In the genomic region with DNA sequence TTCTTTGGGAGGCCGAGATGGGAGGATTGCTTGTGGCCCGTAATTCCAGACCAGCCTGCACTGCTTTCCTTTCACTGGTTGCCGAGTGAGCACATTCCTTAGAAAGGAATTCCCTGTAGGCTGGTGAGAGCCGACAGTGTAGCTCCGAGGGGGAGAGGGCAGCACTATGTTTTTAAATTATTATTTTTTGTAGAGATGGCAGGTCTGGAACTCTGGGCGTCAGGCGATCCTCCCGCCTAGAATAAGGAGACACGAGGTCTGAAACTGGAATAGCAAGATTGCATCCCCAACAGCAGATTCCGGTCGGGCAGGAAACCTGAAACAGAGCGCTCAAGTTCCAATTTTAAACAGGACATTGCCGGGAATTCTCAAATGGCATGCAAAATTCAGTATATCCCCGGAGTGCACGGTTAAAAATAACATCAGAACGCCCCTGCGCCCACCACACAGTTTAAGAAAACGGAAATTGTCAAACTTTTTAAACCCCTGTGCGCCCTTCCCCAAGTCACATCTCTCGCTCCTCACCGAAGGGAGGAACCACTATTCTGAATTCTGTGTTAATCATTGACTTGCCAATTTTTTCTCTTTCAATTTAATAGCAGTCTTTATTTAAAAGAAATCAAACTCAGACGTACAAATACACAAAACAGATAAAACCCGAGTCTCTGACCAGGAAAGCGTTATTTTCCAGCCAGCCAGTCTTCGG, we compare ENCODE assay signal across 9 cellular contexts. TPM values are rescaled to one million over a fixed set of nuclear protein-coding genes. Genes with fewer than 3 reads are reported as not detected.
DNase-seq lines count a peak whose midpoint lies in the region; ATAC-seq lines count a peak whose summit lies in the region.
"Had no signal": no experiment of that assay in that cellular context is flagged by ENCODE, and none has a peak within 500 bp of the region (broad histone marks: within the 10 kb centered on the region; RNA-seq: fewer than 3 reads in every experiment).

No MANE protein-coding gene starts in this region.

- peak; percentile 6 for ATAC-seq in HG02571 (IDR thresholded peaks at IDR 0.05; ENCODE audit: unreplicated experiment)
- peak; percentile 54 for ATAC-seq in esophagus mucosa
- no peak for ATAC-seq in GM21529 (IDR thresholded peaks at IDR 0.05; ENCODE audit: unreplicated experiment)

- DNase-seq in DMS53 treated with DMSO at 0.1 percent for 48 hours (lab: John Stamatoyannopoulos, UW; ENCODE audit: unreplicated experiment), result peak; percentile 62
- peak; percentile 34 for DNase-seq in NCI-H2227 (lab: John Stamatoyannopoulos, UW; ENCODE audit: unreplicated experiment)
- DNase-seq in activated CD8-positive, alpha-beta memory T cell treated with anti-CD3 and anti-CD28 coated beads for 4 hours (ENCODE audit: low read depth in 2 of 2), result peak; percentile 38 to 59
- DNase-seq in myocyte (ENCODE audit: low read depth), result peak; percentile 75

- peak overlapping the region; percentile 81 for H3K27ac ChIP-seq in temporal lobe (ENCODE audit: low read depth, low read length)

RNA-seq across cellular contexts. Expression of gene RNU5B-1, which starts 0.6 kb away (rescaled TPM):
- total RNA-seq in esophagus mucosa (30.4 TPM), myocyte (not detected in 2 replicates), temporal lobe (under 0.01 TPM)
- not detected for polyA plus RNA-seq in myocyte (2012)
- total RNA-seq: activated CD8-positive, alpha-beta memory T cell treated with anti-CD3 and anti-CD28 coated beads for 36 hours had no signal

RNA-seq across cellular contexts. Expression of gene RNU5A-1, which starts 8.0 kb away (rescaled TPM):
- not detected for total RNA-seq in esophagus mucosa
- total RNA-seq in myocyte, result not detected in 2 replicates
- polyA plus RNA-seq in myocyte (2012), result not detected
- not detected for total RNA-seq in temporal lobe
- total RNA-seq: activated CD8-positive, alpha-beta memory T cell treated with anti-CD3 and anti-CD28 coated beads for 36 hours had no signal

RNA-seq across cellular contexts. Expression of gene PARP16, which starts 17.2 kb away (rescaled TPM):
- total RNA-seq in esophagus mucosa, result 7.0 TPM
- 7.2 and 7.6 TPM in 2 replicates for total RNA-seq in myocyte
- polyA plus RNA-seq in myocyte (2012), result 5.6 TPM
- 6.6 TPM for total RNA-seq in temporal lobe

Comparison
In these comparisons a context has a peak if more than half of its experiments do, and no peak if none do; other contexts are left out.
1. RNA of gene RNU5B-1, which starts 0.6 kb away (total RNA-seq): 30.4 TPM in esophagus mucosa (single experiment); not detected in myocyte and under 0.01 TPM in temporal lobe (single experiment); every median in the first group is over 10 times any median in the second.
2. Peak in every context shown above with its lines, with median percentiles within 50 percentile points of each other: DNase-seq.